Comparison of ENCODE assay signal across 20 cellular contexts in the genomic region with DNA sequence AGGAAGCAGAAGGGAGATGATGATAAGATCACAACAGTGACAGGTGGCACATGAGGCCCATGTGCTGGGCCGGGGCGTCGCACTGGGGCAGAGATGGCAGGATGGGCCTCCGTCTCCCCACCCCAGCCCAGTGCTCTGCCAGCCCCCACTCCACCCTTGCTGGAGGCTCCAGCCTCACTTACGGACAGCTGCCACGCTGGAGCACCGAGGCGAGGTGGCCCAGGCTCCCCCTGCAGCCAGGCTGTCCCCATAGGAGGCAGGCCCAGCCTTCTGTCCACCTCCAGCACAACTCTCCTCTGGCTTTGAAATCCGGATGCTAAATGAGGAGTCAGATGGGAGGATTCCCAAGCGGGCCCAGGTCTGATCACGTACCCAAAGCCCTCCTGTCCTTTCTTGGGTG.
"Had no signal": no experiment of that assay in that cellular context is flagged by ENCODE, and none has a peak within 500 bp of the region (broad histone marks: within the 10 kb centered on the region; RNA-seq: fewer than 3 reads in every experiment).

No MANE protein-coding gene starts in this region.

- H3K27me3 ChIP-seq: esophagus muscularis mucosa, ovary, right atrium auricular region, sigmoid colon, stomach, transverse colon had no signal

- H3K27ac ChIP-seq: epithelial cell of prostate, esophagus muscularis mucosa, ovary, right atrium auricular region, sigmoid colon, stomach, thoracic aorta, transverse colon had no signal

- H3K4me1 Mint-ChIP-seq: naive thymus-derived CD4-positive, alpha-beta T cell had no signal

- H3K9me3 ChIP-seq: esophagus muscularis mucosa, ovary, right atrium auricular region, sigmoid colon, stomach, thoracic aorta, transverse colon had no signal

- H3K36me3 Mint-ChIP-seq: naive thymus-derived CD4-positive, alpha-beta T cell had no signal

- H3K4me3 Mint-ChIP-seq: naive thymus-derived CD4-positive, alpha-beta T cell had no signal

- H3K27ac Mint-ChIP-seq: naive thymus-derived CD4-positive, alpha-beta T cell had no signal

- H3K36me3 ChIP-seq: esophagus muscularis mucosa, ovary, right atrium auricular region, sigmoid colon, stomach, thoracic aorta, transverse colon had no signal

- H3K4me1 ChIP-seq: esophagus muscularis mucosa, right atrium auricular region, sigmoid colon, stomach, transverse colon had no signal

- H3K4me3 ChIP-seq: esophagus muscularis mucosa, lung, ovary, right atrium auricular region, sigmoid colon, skin epidermis, stomach, thoracic aorta, transverse colon had no signal

- ATAC-seq: left colon; left ventricle myocardium superior; naive thymus-derived CD4-positive, alpha-beta T cell had no signal

- DNase-seq: effector memory CD4-positive, alpha-beta T cell; foreskin fibroblast; hippocampal formation; left colon; left ventricle myocardium superior; mesenchymal stem cell; naive thymus-derived CD4-positive, alpha-beta T cell; nephron progenitor cell; ovary; sigmoid colon; stimulated activated naive CD4-positive, alpha-beta T cell; stomach; substantia nigra; transverse colon had no signal
